In genomic region chr17:1490643-1491405, GRCh38 we compare ENCODE assay signal across 8 cellular contexts. TPM values are rescaled to one million over a fixed set of nuclear protein-coding genes. Genes with fewer than 3 reads are reported as not detected.
DNase-seq lines count a peak whose midpoint lies in the region; ATAC-seq and TF ChIP-seq lines count a peak whose summit lies in the region.

No MANE protein-coding gene starts in this region.

- peak; percentile 74 for DNase-seq in GM06990 (ENCODE audit: extremely low read depth, insufficient read length)
- DNase-seq in HCEC 1CT, result peak; percentile 33
- DNase-seq in NCI-H146 (lab: John Stamatoyannopoulos, UW), result peak; percentile 62
- peak; percentile 83 for DNase-seq in colonic mucosa
- peak; percentile 82 to 83 (median 82) for DNase-seq in right lobe of liver
- DNase-seq in stimulated activated CD4-positive, alpha-beta T cell treated with anti-CD3 and anti-CD28 coated beads, TNF-alpha, amount 100 ng/mL, for 4 hours (ENCODE audit: low read depth in 3 of 3), result peak in 2 of 3 experiments; percentile 49 to 50
- DNase-seq in NCI-H524 treated with DMSO at 0.1 percent for 48 hours (lab: John Stamatoyannopoulos, UW), result no peak

- peak; percentile 72 to 75 for ATAC-seq in activated CD4-positive, CD25-positive, alpha-beta regulatory T cell treated with anti-CD3 and anti-CD28 coated beads, Interleukin-2, amount 50 U/mL, for 24 hours
- ATAC-seq in right lobe of liver, result peak; percentile 48 to 63 (median 54)

- intact Hi-C loops in colonic mucosa (cut with DNase I), result no loop called here
- intact Hi-C loops in right lobe of liver (cut with DNase I), result no loop called here

- TF ChIP-seq CTCF in GM06990 (IDR thresholded peaks at IDR 0.05; ENCODE audit: insufficient read depth, low read length, poor library complexity, severe bottlenecking) (no peak), colonic mucosa (IDR thresholded peaks at IDR 0.05) (no peak), right lobe of liver (IDR thresholded peaks at IDR 0.05) (no peak)

- H3K27ac ChIP-seq in colonic mucosa (peak overlapping the region; percentile 95), right lobe of liver (peak overlapping the region; percentile 76 to 87 (median 82))

- peaks cover 37% of the 10 kb centered on the region for H3K4me1 ChIP-seq in colonic mucosa
- H3K4me1 ChIP-seq in right lobe of liver, result peaks cover 0 to 23% (median 11%) of the 10 kb centered on the region in 4 donors

- WGBS in right lobe of liver (ENCODE audit: insufficient coverage, low coverage, low lambda C conversion rate, missing lambda C conversion rate), result 0% methylated on average over 8 of the region's 47 CpGs

- H3K4me3 ChIP-seq in GM06990 (replicated peaks; ENCODE audit: low read depth, low read length) (peak overlapping the region; percentile 84), colonic mucosa (peak overlapping the region; percentile 77), right lobe of liver (peak overlapping the region; percentile 75 to 76 (median 75))

- TF ChIP-seq POLR2A in right lobe of liver (IDR thresholded peaks at IDR 0.05), result peak; percentile 70

- H3K27me3 ChIP-seq in GM06990 (replicated peaks; ENCODE audit: control insufficient read depth, insufficient read depth, low read length) (no peaks in the 10 kb centered on the region), colonic mucosa (no peaks in the 10 kb centered on the region), right lobe of liver (no peaks in the 10 kb centered on the region)

- no peaks in the 10 kb centered on the region for H3K9me3 ChIP-seq in colonic mucosa
- H3K9me3 ChIP-seq in right lobe of liver, result no peaks in the 10 kb centered on the region

- H3K36me3 ChIP-seq in GM06990 (ENCODE audit: control insufficient read depth, insufficient read depth, low read length), result no peaks in the 10 kb centered on the region; the same call in none of the 2 replicates
- H3K36me3 ChIP-seq in colonic mucosa, result no peaks in the 10 kb centered on the region
- peaks cover 0 to 5% (median under 1%) of the 10 kb centered on the region in 4 donors for H3K36me3 ChIP-seq in right lobe of liver

- peak overlapping the region; percentile 93 to 94 for H3K9ac ChIP-seq in colonic mucosa (ENCODE audit: low read depth in 2 of 2, low read length in 2 of 2)

RNA-seq across cellular contexts. Expression of gene MYO1C, which starts 1.7 kb away (rescaled TPM):
- total RNA-seq in colonic mucosa, result 100 to 1,000 TPM; 280 to 315 TPM
- 10 to 100 TPM; 56.6 to 94.7 (median 68.3) TPM for total RNA-seq in right lobe of liver

RNA-seq across cellular contexts. Expression of gene INPP5K, which starts 25.6 kb away (rescaled TPM):
- total RNA-seq in colonic mucosa, result 10 to 100 TPM; 27.6 to 35.5 TPM
- total RNA-seq in right lobe of liver, result 10 to 100 TPM; 12.7 to 22.6 (median 18.2) TPM

RNA-seq across cellular contexts. Expression of gene CRK, which starts 34.8 kb away (rescaled TPM):
- total RNA-seq in colonic mucosa (10 to 100 TPM; 74.5 to 82.0 TPM), right lobe of liver (10 to 100 TPM; 33.9 to 58.6 (median 47.6) TPM)
